In genomic region chr19:45569619-45570421, GRCh38 we compare ENCODE assay signal across 8 cellular contexts. TPM values are rescaled to one million over a fixed set of nuclear protein-coding genes. Genes with fewer than 3 reads are reported as not detected.
DNase-seq lines count a peak whose midpoint lies in the region; ATAC-seq and TF ChIP-seq lines count a peak whose summit lies in the region.

No MANE protein-coding gene starts in this region.

- H3K4me2 ChIP-seq in H9 (ENCODE audit: insufficient read depth, insufficient read length, low read length) = no peak overlapping the region

- H3K4me1 ChIP-seq in H9 (ENCODE audit: insufficient read depth, low read length) = no peaks in the 10 kb centered on the region; the same call in 1 of the 2 replicates

- no peak overlapping the region for H2BK15ac ChIP-seq in H9 (ENCODE audit: low read depth, low read length)

- H3K14ac ChIP-seq in H9 (ENCODE audit: insufficient read depth, low read length) = no peak overlapping the region

- DNase-seq in AG04449 (ENCODE audit: low read depth, low spot score) = no peak
- peak; percentile 83 for DNase-seq in H9
- peak; percentile 16 to 53 (median 22) for DNase-seq in T-helper 17 cell
- peak; percentile 42 for DNase-seq in astrocyte of the spinal cord (ENCODE audit: low read depth, low spot score)
- DNase-seq in islet precursor cell = peak; percentile 87
- DNase-seq in stimulated activated CD4-positive, alpha-beta T cell treated with anti-CD3 and anti-CD28 coated beads, Interleukin-2, amount 100 ng/mL, for 48 hours = peak; percentile 66 to 69

- no peaks in the 10 kb centered on the region for H3K9me3 Mint-ChIP-seq in H9

- no CpG with 5 or more reads among the region's 15 CpGs for WGBS in H9 (ENCODE audit: extremely low coverage, insufficient read length, low lambda C conversion rate)

- H3K23me2 ChIP-seq in H9 (ENCODE audit: insufficient read length, low read depth, low read length, poor library complexity, severe bottlenecking) = no peaks in the 10 kb centered on the region

- H4K20me1 ChIP-seq in H9 (ENCODE audit: control insufficient read depth, insufficient read depth, insufficient read length) = peaks cover 2% of the 10 kb centered on the region

- no peak overlapping the region for H2BK12ac ChIP-seq in H9 (ENCODE audit: insufficient read length, low read depth, low read length)

- H4K8ac ChIP-seq in H9 (replicated peaks; ENCODE audit: insufficient read length, low read depth, low read length) = no peak overlapping the region

- no peaks in the 10 kb centered on the region for H3K27me3 Mint-ChIP-seq in H9 (ENCODE audit: low read depth)
- H3K27me3 Mint-ChIP-seq in T-helper 17 cell = no peaks in the 10 kb centered on the region

- H2BK5ac ChIP-seq in H9 (ENCODE audit: insufficient read length, low read length) = no peak overlapping the region

- no peak overlapping the region for H4K91ac ChIP-seq in H9 (ENCODE audit: insufficient read length, low read depth, low read length)

- no peak overlapping the region for H3K4ac ChIP-seq in H9 (ENCODE audit: low read depth, low read length)

- H3K27me3 ChIP-seq in H9 (ENCODE audit: insufficient read depth, low read length) = no peaks in the 10 kb centered on the region

- peaks cover 5 to 7% of the 10 kb centered on the region in 2 experiments for H3K4me1 Mint-ChIP-seq in H9
- peaks cover 9% of the 10 kb centered on the region for H3K4me1 Mint-ChIP-seq in T-helper 17 cell

- H3K4me3 ChIP-seq in AG04449 (ENCODE audit: low read depth, low read length) (no peak overlapping the region), astrocyte of the spinal cord (ENCODE audit: low read depth, low read length) (no peak overlapping the region)

- H3K36me3 Mint-ChIP-seq in H9 (ENCODE audit: insufficient read depth in 1 of 3, low read depth in 3 of 3) (no peaks in the 10 kb centered on the region; a peak in 1 of 7 replicates), T-helper 17 cell (ENCODE audit: low read depth) (peaks cover 2% of the 10 kb centered on the region)

- no peak overlapping the region for H3T11ph ChIP-seq in H9 (ENCODE audit: low read length)

- no peak overlapping the region for H2BK120ac ChIP-seq in H9 (ENCODE audit: low read depth, low read length, poor library complexity, severe bottlenecking)

- in situ Hi-C loops in astrocyte of the spinal cord (cut with HindIII; ENCODE audit: low sequenced_read_pairs) = no loop called here

- H3K79me2 ChIP-seq in H9 (ENCODE audit: insufficient read depth, low read length) = no peaks in the 10 kb centered on the region

- no peak overlapping the region for H3K18ac ChIP-seq in H9 (ENCODE audit: insufficient read length, low read depth, low read length)

- H3K27ac Mint-ChIP-seq in H9 = peak overlapping the region; percentile 6 to 93 (median 92); a peak in 2 of 7 replicates
- H3K27ac Mint-ChIP-seq in T-helper 17 cell = no peak overlapping the region

- no peak overlapping the region for H4K5ac ChIP-seq in H9 (ENCODE audit: insufficient read length, low read depth, low read length)

- H2AK5ac ChIP-seq in H9 (ENCODE audit: insufficient read length, low read length) = no peak overlapping the region

- no peak overlapping the region for H3K27ac ChIP-seq in H9 (ENCODE audit: insufficient read length, low read depth, low read length)

- ATAC-seq in T-helper 17 cell (peak; percentile 68), GM21360 (IDR thresholded peaks at IDR 0.05; ENCODE audit: unreplicated experiment) (no peak), GM21619 (IDR thresholded peaks at IDR 0.05; ENCODE audit: unreplicated experiment) (no peak)

- POLR2A ChIA-PET in AG04449 (lab: Yijun Ruan, JAX) = no interaction called here

- H3K56ac ChIP-seq in H9 (ENCODE audit: insufficient read length, low read depth, low read length) = no peak overlapping the region

- TF ChIP-seq CTCF in AG04449 (IDR thresholded peaks at IDR 0.05; ENCODE audit: insufficient read depth, low read length, missing control alignments) (peak; percentile 88), H9 (conservative IDR thresholded peaks at IDR 0.05) (peak; percentile 96), astrocyte of the spinal cord (IDR thresholded peaks at IDR 0.05; ENCODE audit: low read depth, low read length) (peak; percentile 88)

- no peak overlapping the region for H3K9ac ChIP-seq in H9 (ENCODE audit: extremely low read depth, insufficient read length, low read length)

- H2AFZ ChIP-seq in H9 (ENCODE audit: low read length) = no peak overlapping the region

- no peaks in the 10 kb centered on the region for H3K79me1 ChIP-seq in H9 (ENCODE audit: insufficient read depth, low read depth, low read length, poor library complexity, severe bottlenecking)

- CTCF ChIA-PET in AG04449 (lab: Yijun Ruan, JAX) = interaction anchor here (0.7 to 3.8 kb wide), 10 partner anchors 10 to 130 kb away, joined by 3 to 34 read pairs (median 4); no protein-coding TSS in a partner anchor

- H3K9me3 ChIP-seq in H9 (ENCODE audit: control insufficient read depth, low read depth, low read length) (no peaks in the 10 kb centered on the region), T-helper 17 cell (ENCODE audit: control insufficient read depth, low read length, poor library complexity, severe bottlenecking) (no peaks in the 10 kb centered on the region)

- no peak overlapping the region for H3K23ac ChIP-seq in H9 (ENCODE audit: insufficient read length, low read depth, low read length)

- H3K4me3 Mint-ChIP-seq in H9 = peak overlapping the region in 1 of 2 experiments; percentile 27; a peak in 1 of 5 replicates
- H3K4me3 Mint-ChIP-seq in T-helper 17 cell = no peak overlapping the region

- no peak overlapping the region for H2BK20ac ChIP-seq in H9 (ENCODE audit: low read depth, low read length, poor library complexity, severe bottlenecking)

RNA-seq across cellular contexts. Expression of gene OPA3, which starts 14.8 kb away (rescaled TPM):
- total RNA-seq in H9 (2021) = 13.0 and 14.7 TPM in 2 replicates
- 1 to 10 TPM; 8.3 to 9.4 TPM for total RNA-seq in T-helper 17 cell

RNA-seq across cellular contexts. Expression of gene GPR4, which starts 32.2 kb away (rescaled TPM):
- total RNA-seq in H9 (2021) (0.07 TPM in 1 of 2 replicates, not detected in the other), T-helper 17 cell (not detected)
